1 cellular context compared by ENCODE assay signal in the genomic region with DNA sequence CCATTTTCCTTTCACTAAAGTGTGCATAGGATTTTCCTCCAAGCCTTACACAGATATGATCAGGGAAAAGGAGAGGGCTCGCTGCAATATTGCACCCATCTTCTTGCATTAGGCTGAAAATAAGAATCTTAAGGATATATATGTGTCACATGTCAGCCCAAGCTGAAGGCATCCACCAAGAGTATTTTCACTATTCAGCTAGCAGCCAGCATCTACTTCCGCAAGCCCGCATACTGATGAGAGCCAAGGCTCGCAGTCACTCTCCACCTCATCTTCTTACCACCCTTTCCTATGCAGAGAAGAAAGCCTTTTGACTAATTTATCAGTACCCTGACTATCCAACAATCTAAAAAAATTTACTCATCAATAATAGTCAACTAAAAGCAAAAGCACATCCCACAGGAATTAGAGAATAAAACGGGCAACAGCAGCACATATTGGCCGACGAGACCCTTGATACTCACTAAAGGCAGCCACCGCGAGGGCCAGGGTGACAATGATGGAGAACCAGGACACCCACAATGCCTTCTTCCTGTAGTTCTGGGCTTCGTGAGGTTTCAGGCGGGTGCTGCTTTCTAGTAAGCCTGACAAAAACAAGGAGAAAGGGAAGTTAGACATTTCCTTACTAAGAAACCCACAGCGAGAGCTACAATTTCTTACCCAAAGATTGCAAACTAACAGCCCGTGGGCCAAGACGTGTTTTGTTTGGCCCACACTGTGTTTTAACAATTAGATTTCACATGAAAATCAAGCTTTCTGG.
TF ChIP-seq lines count a peak whose summit lies in the region.

No MANE protein-coding gene starts in this region.

TF ChIP-seq in endothelial cell of umbilical vein, 7 proteins besides CTCF, POLR2A, EP300 and RAD21:
- TF ChIP-seq POLR2AphosphoS5 (IDR thresholded peaks at IDR 0.05; ENCODE audit: insufficient read depth, low read depth, low read length), result no peak
- TF ChIP-seq JUN (IDR thresholded peaks at IDR 0.05; ENCODE audit: borderline replicate concordance, insufficient read depth, insufficient read length, low read depth), result no peak
- TF ChIP-seq GATA2 (IDR thresholded peaks at IDR 0.05; ENCODE audit: insufficient read depth, insufficient read length, low read depth, low read length), result no peak
- no peak for TF ChIP-seq EZH2 (IDR thresholded peaks at IDR 0.05; ENCODE audit: borderline replicate concordance, low read depth, low read length, severe bottlenecking)
- TF ChIP-seq FOS (IDR thresholded peaks at IDR 0.05; ENCODE audit: borderline replicate concordance, insufficient read depth, low read length), result no peak
- TF ChIP-seq, protein P1, sequence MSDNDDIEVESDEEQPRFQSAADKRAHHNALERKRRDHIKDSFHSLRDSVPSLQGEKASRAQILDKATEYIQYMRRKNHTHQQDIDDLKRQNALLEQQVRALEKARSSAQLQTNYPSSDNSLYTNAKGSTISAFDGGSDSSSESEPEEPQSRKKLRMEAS (IDR thresholded peaks at IDR 0.05; ENCODE audit: insufficient read depth, insufficient read length), result no peak
- no peak for TF ChIP-seq MYC (IDR thresholded peaks at IDR 0.05; ENCODE audit: low read depth, low read length)
